ENCODE assay signal across 2 cellular contexts in genomic region chr10:71615538-71616329, GRCh38.
A peak's percentile ranks its signal among the peaks of the same experiment; 100 is the strongest.
TF ChIP-seq lines count a peak whose summit lies in the region.

No MANE protein-coding gene starts in this region.

TF ChIP-seq in HEK293, 187 proteins besides CTCF, POLR2A, EP300 and RAD21:
- TF ChIP-seq ZNF157 (tag by site-specific recombination; IDR thresholded peaks at IDR 0.05) (peak; percentile 75), ZBTB49 (tag by site-specific recombination; IDR thresholded peaks at IDR 0.05; ENCODE audit: low read depth) (no peak)

TF ChIP-seq in H1, 55 proteins besides CTCF, POLR2A, EP300 and RAD21:
- TF ChIP-seq ASH2L (IDR thresholded peaks at IDR 0.05; ENCODE audit: low read length) (no peak), CHD1 (IDR thresholded peaks at IDR 0.05; ENCODE audit: low read depth, low read length) (no peak), NRF1 (IDR thresholded peaks at IDR 0.05; ENCODE audit: low read depth, low read length) (no peak), CTBP2 (IDR thresholded peaks at IDR 0.05; ENCODE audit: borderline replicate concordance, insufficient read depth, insufficient read length, low read length) (no peak), PHF8 (conservative IDR thresholded peaks at IDR 0.05; ENCODE audit: low read depth, low read length) (no peak), TAF1 (IDR thresholded peaks at IDR 0.05; ENCODE audit: low read depth, low read length) (no peak)
